Comparison of ENCODE assay signal across 10 cellular contexts in the genomic region with DNA sequence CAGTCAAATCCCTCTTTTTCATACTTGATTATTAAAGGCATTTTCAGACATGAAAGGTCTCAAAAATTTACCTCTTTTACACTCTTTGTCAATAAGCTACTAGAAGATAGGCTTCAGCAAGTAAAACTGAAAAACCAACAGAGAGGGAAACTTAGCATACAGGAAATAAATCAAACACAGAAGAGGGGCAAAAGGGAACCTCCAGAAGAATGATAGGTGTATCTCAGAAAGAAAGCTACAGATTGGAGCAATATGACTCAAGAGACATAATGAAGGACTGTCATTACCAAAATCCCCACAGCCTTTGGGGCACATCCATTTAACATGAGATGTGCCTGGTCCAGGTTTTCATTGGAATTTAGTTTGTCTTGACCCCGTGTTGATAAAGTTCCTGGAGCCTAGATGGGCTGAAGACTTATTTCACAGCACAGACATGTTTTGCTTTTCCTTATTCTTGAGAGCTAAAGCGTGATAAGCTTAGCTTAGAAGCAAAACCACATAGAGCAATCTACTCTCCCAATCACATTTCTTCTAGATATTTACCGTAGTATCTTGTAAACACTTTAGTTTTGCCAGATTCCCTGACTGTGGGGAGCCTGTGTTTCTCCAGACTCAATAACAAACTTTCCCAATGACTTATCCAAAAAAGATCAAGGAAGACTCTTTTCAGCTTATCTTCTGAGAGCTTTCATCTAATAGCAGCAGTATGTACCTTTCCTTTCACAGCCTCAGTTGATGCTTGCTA. TPM values are rescaled to one million over a fixed set of nuclear protein-coding genes. Genes with fewer than 3 reads are reported as not detected.
DNase-seq lines count a peak whose midpoint lies in the region; ATAC-seq, FAIRE-seq and TF ChIP-seq lines count a peak whose summit lies in the region.
"Had no signal": no experiment of that assay in that cellular context is flagged by ENCODE, and none has a peak within 500 bp of the region (broad histone marks: within the 10 kb centered on the region; RNA-seq: fewer than 3 reads in every experiment).

No MANE protein-coding gene starts in this region.

- H3K27me3 Mint-ChIP-seq in activated CD4-positive, alpha-beta memory T cell treated with anti-CD3 and anti-CD28 coated beads, Interleukin-2, amount 10 ng/mL, durations not matched to agents 7 days and 5 days: no peaks in the 10 kb centered on the region

- TF ChIP-seq POLR2A in spleen (IDR thresholded peaks at IDR 0.05): no peak

- no peaks in the 10 kb centered on the region for H4K20me1 ChIP-seq in hepatocyte (ENCODE audit: insufficient read depth, poor library complexity, severe bottlenecking)

- no peak overlapping the region for H3K4me2 ChIP-seq in hepatocyte

- TF ChIP-seq CTCF in A673 (conservative IDR thresholded peaks at IDR 0.05; ENCODE audit: low read depth, low read length) (no peak), hepatocyte (IDR thresholded peaks at IDR 0.05; ENCODE audit: poor library complexity) (no peak), spleen (IDR thresholded peaks at IDR 0.05 in 8 of 11, conservative IDR thresholded peaks at IDR 0.05 in 3 of 11) (no peak)

- H3K36me3 ChIP-seq in A673 (ENCODE audit: insufficient read depth, low read length, poor library complexity, severe bottlenecking) (no peaks in the 10 kb centered on the region), hepatocyte (replicated peaks; ENCODE audit: insufficient read depth, low read depth) (no peaks in the 10 kb centered on the region), spleen (peaks cover 0 to 70% (median 10%) of the 10 kb centered on the region in 6 donors)

- 73% methylated on average over 3 of the region's 3 CpGs for WGBS in hepatocyte (ENCODE audit: low lambda C conversion rate, missing lambda C conversion rate)
- WGBS in spleen, 5 donors: 68 to 87% (median 81%) methylated on average over 3 of the region's 3 CpGs

- no peak overlapping the region for H3K4me3 Mint-ChIP-seq in activated CD4-positive, alpha-beta memory T cell treated with anti-CD3 and anti-CD28 coated beads, Interleukin-2, amount 10 ng/mL, durations not matched to agents 7 days and 5 days

- no peaks in the 10 kb centered on the region for H3K9me3 Mint-ChIP-seq in activated CD4-positive, alpha-beta memory T cell treated with anti-CD3 and anti-CD28 coated beads, Interleukin-2, amount 10 ng/mL, durations not matched to agents 7 days and 5 days

- DNase-seq in A673 (ENCODE audit: low spot score): no peak
- no peak for DNase-seq in GM19239 (ENCODE audit: insufficient read length, low spot score)
- no peak for DNase-seq in activated CD4-positive, alpha-beta memory T cell treated with anti-CD3 and anti-CD28 coated beads, Interleukin-2, amount 10 ng/mL, durations not matched to agents 7 days and 5 days
- no peak for DNase-seq in NCI-H128 (lab: John Stamatoyannopoulos, UW; ENCODE audit: unreplicated experiment)
- no peak for DNase-seq in hepatocyte (ENCODE audit: low spot score)
- DNase-seq in spleen: no peak
- no peak for DNase-seq in DMS53 (lab: John Stamatoyannopoulos, UW)
- DNase-seq: posterior cingulate gyrus had no signal

- no peak overlapping the region for H3K4me3 ChIP-seq in A673 (ENCODE audit: low read depth, low read length, poor library complexity, severe bottlenecking)
- no peak overlapping the region for H3K4me3 ChIP-seq in hepatocyte
- no peak overlapping the region for H3K4me3 ChIP-seq in spleen
- H3K4me3 ChIP-seq: esophagus muscularis mucosa had no signal

- POLR2A ChIA-PET in A673 (lab: Charles Lee; ENCODE audit: low non-redundant PET): no interaction called here
- POLR2A ChIA-PET in activated CD4-positive, alpha-beta memory T cell treated with anti-CD3 and anti-CD28 coated beads, Interleukin-2, amount 10 ng/mL, durations not matched to agents 7 days and 5 days (lab: Charles Lee): interaction anchor here (0.8 to 1.0 kb wide), 3 partner anchors 10 to 15 kb away, joined by 3 to 4 read pairs (median 3); no protein-coding TSS in a partner anchor

- peaks cover 24% of the 10 kb centered on the region for H3K4me1 Mint-ChIP-seq in activated CD4-positive, alpha-beta memory T cell treated with anti-CD3 and anti-CD28 coated beads, Interleukin-2, amount 10 ng/mL, durations not matched to agents 7 days and 5 days

- peaks cover 37% of the 10 kb centered on the region for H3K36me3 Mint-ChIP-seq in activated CD4-positive, alpha-beta memory T cell treated with anti-CD3 and anti-CD28 coated beads, Interleukin-2, amount 10 ng/mL, durations not matched to agents 7 days and 5 days (ENCODE audit: low read depth)

- H3K9me3 ChIP-seq in A673 (ENCODE audit: low read depth, low read length, poor library complexity, severe bottlenecking): no peaks in the 10 kb centered on the region
- H3K9me3 ChIP-seq in hepatocyte (ENCODE audit: low read depth): no peaks in the 10 kb centered on the region
- no peaks in the 10 kb centered on the region for H3K9me3 ChIP-seq in spleen
- H3K9me3 ChIP-seq: esophagus muscularis mucosa had no signal

- no peak overlapping the region for H2AFZ ChIP-seq in hepatocyte

- H3K27me3 ChIP-seq in A673 (replicated peaks; ENCODE audit: insufficient read depth, low read depth, low read length, poor library complexity) (no peaks in the 10 kb centered on the region), hepatocyte (no peaks in the 10 kb centered on the region), spleen (replicated peaks in 1 of 7) (no peaks in the 10 kb centered on the region)
- H3K27me3 ChIP-seq: esophagus muscularis mucosa had no signal

- FAIRE-seq in GM19239 (lab: Jason Lieb, UNC): peak; percentile 53

- peak overlapping the region; percentile 48 for H3K27ac Mint-ChIP-seq in activated CD4-positive, alpha-beta memory T cell treated with anti-CD3 and anti-CD28 coated beads, Interleukin-2, amount 10 ng/mL, durations not matched to agents 7 days and 5 days

- intact Hi-C loops in A673 (cut with micrococcal nuclease; ENCODE audit: unreplicated experiment): no loop called here
- intact Hi-C loops in spleen (cut with DNase I; ENCODE audit: low total_unique reads): no loop called here

- peak overlapping the region; percentile 22 for H3K27ac ChIP-seq in A673 (ENCODE audit: low read depth, low read length, poor library complexity, severe bottlenecking)
- no peak overlapping the region for H3K27ac ChIP-seq in hepatocyte
- peak overlapping the region in 3 of 8 donors; percentile 0 to 51 (median 13) for H3K27ac ChIP-seq in spleen
- H3K27ac ChIP-seq: esophagus muscularis mucosa had no signal

- BruUV-seq in A673 (replicated peaks; lab: Mats Ljungman, UMichigan): no TSS peak

- peaks cover 7% of the 10 kb centered on the region for H3K4me1 ChIP-seq in A673 (ENCODE audit: insufficient read depth, low read length, poor library complexity, severe bottlenecking)
- no peaks in the 10 kb centered on the region for H3K4me1 ChIP-seq in hepatocyte (ENCODE audit: insufficient read depth)
- H3K4me1 ChIP-seq in spleen: peaks cover 0 to 30% (median 7%) of the 10 kb centered on the region in 6 donors

- no peaks in the 10 kb centered on the region for H3K9me2 ChIP-seq in hepatocyte (replicated peaks; ENCODE audit: insufficient read depth)

- ATAC-seq in HG02973 (IDR thresholded peaks at IDR 0.05; ENCODE audit: unreplicated experiment): peak; percentile 92

- CTCF ChIA-PET in A673 (lab: Charles Lee): no interaction called here
- CTCF ChIA-PET in activated CD4-positive, alpha-beta memory T cell treated with anti-CD3 and anti-CD28 coated beads, Interleukin-2, amount 10 ng/mL, durations not matched to agents 7 days and 5 days (lab: Charles Lee): interaction anchor here (0.5 to 1.1 kb wide), 4 partner anchors 12 to 1001 kb away, joined by 3 read pairs; no protein-coding TSS in a partner anchor

- H3K79me2 ChIP-seq in hepatocyte: peaks cover 58% of the 10 kb centered on the region

RNA-seq across cellular contexts. Expression of a gene that starts 11.7 kb away (rescaled TPM):
- 40.2 and 41.6 TPM in 2 replicates for total RNA-seq in A673 (2021)
- total RNA-seq in activated CD4-positive, alpha-beta memory T cell treated with anti-CD3 and anti-CD28 coated beads, Interleukin-2, amount 10 ng/mL, durations not matched to agents 7 days and 5 days: 10 to 100 TPM; 40.5 to 43.3 TPM
- total RNA-seq in hepatocyte: 42.2 and 48.8 TPM in 2 replicates
- 29.0 and 38.0 TPM in 2 replicates for polyA plus RNA-seq in hepatocyte
- total RNA-seq in spleen: 100 to 1,000 TPM in 4 of 7 donors, 10 to 100 TPM in 3; 73.5 to 111 (median 104) TPM
- 10 to 100 TPM; 18.9 to 50.0 (median 30.5) TPM for polyA plus RNA-seq in spleen
